Comparison of ENCODE assay signal across 18 cellular contexts in genomic region chr11:31417816-31418215, GRCh38. TPM values are rescaled to one million over a fixed set of nuclear protein-coding genes. Genes with fewer than 3 reads are reported as not detected.
DNase-seq lines count a peak whose midpoint lies in the region; ATAC-seq, FAIRE-seq and TF ChIP-seq lines count a peak whose summit lies in the region.
"Had no signal": no experiment of that assay in that cellular context is flagged by ENCODE, and none has a peak within 500 bp of the region (broad histone marks: within the 10 kb centered on the region; RNA-seq: fewer than 3 reads in every experiment).

No MANE protein-coding gene starts in this region.

- CTCF ChIA-PET in A549 (lab: Yijun Ruan, JAX) (interaction anchor here (0.6 to 1.0 kb wide), 2 partner anchors 22 to 592 kb away, joined by 3 read pairs; no protein-coding TSS in a partner anchor), IMR-90 (lab: Yijun Ruan, JAX) (no interaction called here)

- H3K23ac ChIP-seq in H9 (ENCODE audit: insufficient read length, low read depth, low read length) (no peak overlapping the region), IMR-90 (ENCODE audit: low read depth, low read length) (no peak overlapping the region)

- H2BK120ac ChIP-seq in H9 (ENCODE audit: low read depth, low read length, poor library complexity, severe bottlenecking) = no peak overlapping the region
- H2BK120ac ChIP-seq in IMR-90 (ENCODE audit: low read depth, low read length) = no peak overlapping the region

- H3K56ac ChIP-seq in H9 (ENCODE audit: insufficient read length, low read depth, low read length) (no peak overlapping the region), IMR-90 (ENCODE audit: extremely low read depth, insufficient read depth, low read length) (no peak overlapping the region)

- TF ChIP-seq CTCF in A549 (IDR thresholded peaks at IDR 0.05) (no peak), H9 (conservative IDR thresholded peaks at IDR 0.05) (no peak), IMR-90 (conservative IDR thresholded peaks at IDR 0.05; ENCODE audit: low read depth, low read length) (no peak), sigmoid colon (IDR thresholded peaks at IDR 0.05) (no peak)

- no peak overlapping the region for H3K9ac ChIP-seq in H9 (ENCODE audit: extremely low read depth, insufficient read length, low read length)
- H3K9ac ChIP-seq in IMR-90 (ENCODE audit: low read depth, low read length) = no peak overlapping the region
- H3K9ac ChIP-seq in iPS-20b (ENCODE audit: low read depth, low read length) = no peak overlapping the region

- 91% methylated on average over 2 of the region's 2 CpGs for WGBS in A549 (ENCODE audit: missing lambda C conversion rate)
- WGBS in H9 (ENCODE audit: extremely low coverage, insufficient read length, low lambda C conversion rate) = no CpG with 5 or more reads among the region's 2 CpGs
- no CpG with 5 or more reads among the region's 2 CpGs for whole genome bisulfite sequencing in IMR-90 (ENCODE audit: extremely low coverage in 2 of 2, insufficient read length in 1 of 2), 2 experiments
- 96 to 97% methylated on average over 2 of the region's 2 CpGs for WGBS in sigmoid colon, 2 donors

- H3K4me3 ChIP-seq in A549 = no peak overlapping the region
- H3K4me3 ChIP-seq in IMR-90 (ENCODE audit: insufficient read depth, low read depth, low read length) = no peak overlapping the region
- peak overlapping the region; percentile 15; the same call in 1 of the 2 replicates for H3K4me3 ChIP-seq in iPS-20b (ENCODE audit: low read length)
- H3K4me3 ChIP-seq in sigmoid colon = no peak overlapping the region

- H3K27me3 ChIP-seq in H9 (ENCODE audit: insufficient read depth, low read length) = no peaks in the 10 kb centered on the region
- no peaks in the 10 kb centered on the region for H3K27me3 ChIP-seq in IMR-90 (ENCODE audit: control insufficient read depth, insufficient read depth, low read length)
- no peaks in the 10 kb centered on the region for H3K27me3 ChIP-seq in iPS-20b (ENCODE audit: insufficient read depth, low read length)
- no peaks in the 10 kb centered on the region for H3K27me3 ChIP-seq in sigmoid colon

- in situ Hi-C loops in IMR-90 (cut with MboI; ENCODE audit: low sequenced_read_pairs) = no loop called here

- H3K9me3 ChIP-seq in A549 = no peaks in the 10 kb centered on the region
- no peaks in the 10 kb centered on the region for H3K9me3 ChIP-seq in H9 (ENCODE audit: control insufficient read depth, low read depth, low read length)
- no peaks in the 10 kb centered on the region for H3K9me3 ChIP-seq in IMR-90 (ENCODE audit: control insufficient read depth, insufficient read depth, low read length)
- H3K9me3 ChIP-seq in iPS-20b (ENCODE audit: insufficient read depth, low read depth, low read length) = no peaks in the 10 kb centered on the region
- no peaks in the 10 kb centered on the region for H3K9me3 ChIP-seq in sigmoid colon

- no peaks in the 10 kb centered on the region for H4K20me1 ChIP-seq in H9 (ENCODE audit: control insufficient read depth, insufficient read depth, insufficient read length)
- H4K20me1 ChIP-seq in IMR-90 (ENCODE audit: insufficient read depth, low read length) = peaks cover 3% of the 10 kb centered on the region; the same call in 1 of the 2 replicates

- H3K14ac ChIP-seq in H9 (ENCODE audit: insufficient read depth, low read length) (no peak overlapping the region), IMR-90 (replicated peaks; ENCODE audit: low read depth, low read length) (no peak overlapping the region)

- H3K9me3 Mint-ChIP-seq in H9 = no peaks in the 10 kb centered on the region
- H3K9me3 Mint-ChIP-seq: CD4-positive, alpha-beta memory T cell had no signal

- H3K27ac Mint-ChIP-seq in H9 = no peak overlapping the region
- H3K27ac Mint-ChIP-seq: CD4-positive, alpha-beta memory T cell had no signal

- no peak overlapping the region for H2AFZ ChIP-seq in H9 (ENCODE audit: low read length)
- H2AFZ ChIP-seq in IMR-90 (replicated peaks; ENCODE audit: low read length, poor library complexity) = no peak overlapping the region

- ATAC-seq in A549 (no peak), IMR-90 (ENCODE audit: low read depth) (no peak)

- DNase-seq in A549 (ENCODE audit: low read depth in 1 of 2, low spot score in 1 of 2) = no peak
- no peak for DNase-seq in H9
- DNase-seq in IMR-90 = no peak
- DNase-seq in HTR-8/SVneo (ENCODE audit: insufficient read length, low spot score) = no peak
- DNase-seq in sigmoid colon = no peak
- no peak for DNase-seq in GDM1 (lab: John Stamatoyannopoulos, UW)
- DNase-seq: 8988T; C1 segment of cervical spinal cord; Calu3; CD4-positive, alpha-beta memory T cell; DMS53; DMS79 treated with DMSO at 0.1 percent for 48 hours; GOT3; HCEC 1CT had no signal

- no TSS peak for BruUV-seq in IMR-90 (replicated peaks; lab: Mats Ljungman, UMichigan)

- no peak for TF ChIP-seq POLR2A in A549 (IDR thresholded peaks at IDR 0.05; ENCODE audit: low read length)
- no peak for TF ChIP-seq POLR2A in IMR-90 (IDR thresholded peaks at IDR 0.05; ENCODE audit: low read depth, low read length)
- no peak for TF ChIP-seq POLR2A in sigmoid colon (IDR thresholded peaks at IDR 0.05)

- no peaks in the 10 kb centered on the region for H3K79me2 ChIP-seq in H9 (ENCODE audit: insufficient read depth, low read length)

- H3K4me1 ChIP-seq in A549 (no peaks in the 10 kb centered on the region), H9 (ENCODE audit: insufficient read depth, low read length) (peaks cover 7% of the 10 kb centered on the region), IMR-90 (ENCODE audit: control insufficient read depth, insufficient read depth, low read length) (0 out of 2 replicates have a peak, but pooled peaks cover 3% of the 10 kb centered on the region), iPS-20b (ENCODE audit: insufficient read depth, low read length) (peaks cover 64% of the 10 kb centered on the region), sigmoid colon (no peaks in the 10 kb centered on the region)

- H3K4ac ChIP-seq in H9 (ENCODE audit: low read depth, low read length) (no peak overlapping the region), IMR-90 (ENCODE audit: low read depth, low read length) (no peak overlapping the region)

- TF ChIP-seq EP300 in A549 (IDR thresholded peaks at IDR 0.05) (no peak), sigmoid colon (IDR thresholded peaks at IDR 0.05) (no peak)

- H3K79me1 ChIP-seq in H9 (ENCODE audit: insufficient read depth, low read depth, low read length, poor library complexity, severe bottlenecking) (no peaks in the 10 kb centered on the region), IMR-90 (ENCODE audit: low read depth in 1 of 2, low read length in 2 of 2) (no peaks in the 10 kb centered on the region; a peak in 1 of 4 replicates)

- no peak overlapping the region for H2BK12ac ChIP-seq in H9 (ENCODE audit: insufficient read length, low read depth, low read length)

- intact Hi-C loops in IMR-90 (cut with micrococcal nuclease) (no loop called here), sigmoid colon (cut with DNase I) (no loop called here)

- FAIRE-seq in A549 (lab: Jason Lieb, UNC) (no peak), HTR-8/SVneo (lab: Jason Lieb, UNC) (no peak)
- FAIRE-seq: GM19239, H54 had no signal

- no peaks in the 10 kb centered on the region for H3K27me3 Mint-ChIP-seq in H9 (ENCODE audit: low read depth)
- H3K27me3 Mint-ChIP-seq: CD4-positive, alpha-beta memory T cell had no signal

- H4K5ac ChIP-seq in H9 (ENCODE audit: insufficient read length, low read depth, low read length) = no peak overlapping the region
- H4K5ac ChIP-seq in IMR-90 (ENCODE audit: low read depth, low read length) = no peak overlapping the region

- POLR2A ChIA-PET in A549 (lab: Yijun Ruan, JAX) = no interaction called here
- POLR2A ChIA-PET in IMR-90 (lab: Charles Lee; ENCODE audit: unreplicated experiment) = no interaction called here

- no peak overlapping the region for H3K27ac ChIP-seq in A549
- H3K27ac ChIP-seq in H9 (ENCODE audit: insufficient read length, low read depth, low read length) = no peak overlapping the region
- no peak overlapping the region for H3K27ac ChIP-seq in IMR-90 (ENCODE audit: insufficient read depth, low read length)
- no peak overlapping the region for H3K27ac ChIP-seq in iPS-20b (ENCODE audit: low read length)
- H3K27ac ChIP-seq in sigmoid colon = no peak overlapping the region

- dilution Hi-C loops in IMR-90 (cut with HindIII; ENCODE audit: low sequenced_read_pairs, unreplicated experiment) = no loop called here

- H3K4me2 ChIP-seq in A549 = no peak overlapping the region
- H3K4me2 ChIP-seq in H9 (ENCODE audit: insufficient read depth, insufficient read length, low read length) = no peak overlapping the region
- H3K4me2 ChIP-seq in IMR-90 (ENCODE audit: low read depth, low read length) = no peak overlapping the region

- no peak overlapping the region for H4K91ac ChIP-seq in H9 (ENCODE audit: insufficient read length, low read depth, low read length)
- no peak overlapping the region for H4K91ac ChIP-seq in IMR-90 (ENCODE audit: insufficient read depth, low read depth, low read length)

- no peak overlapping the region for H2AK5ac ChIP-seq in H9 (ENCODE audit: insufficient read length, low read length)
- no peak overlapping the region for H2AK5ac ChIP-seq in IMR-90 (ENCODE audit: low read depth, low read length)

- peaks cover 0 to 3% (median 0%) of the 10 kb centered on the region in 3 experiments; a peak in 1 of 7 replicates for H3K36me3 Mint-ChIP-seq in H9 (ENCODE audit: insufficient read depth in 1 of 3, low read depth in 3 of 3)

- peaks cover 10% of the 10 kb centered on the region; the same call in 1 of the 2 replicates for H3K9me1 ChIP-seq in IMR-90 (ENCODE audit: insufficient read depth, low read length)

- no peaks in the 10 kb centered on the region for H3K23me2 ChIP-seq in H9 (ENCODE audit: insufficient read length, low read depth, low read length, poor library complexity, severe bottlenecking)

- H3K18ac ChIP-seq in H9 (ENCODE audit: insufficient read length, low read depth, low read length) (no peak overlapping the region), IMR-90 (ENCODE audit: low read depth, low read length) (no peak overlapping the region)

- H3K4me1 Mint-ChIP-seq in H9 = peaks cover 68 to 77% of the 10 kb centered on the region in 2 experiments

- H3T11ph ChIP-seq in H9 (ENCODE audit: low read length) = no peak overlapping the region

- H2BK15ac ChIP-seq in H9 (ENCODE audit: low read depth, low read length) (no peak overlapping the region), IMR-90 (ENCODE audit: low read depth, low read length) (no peak overlapping the region)

- no peak for TF ChIP-seq RAD21 in A549 (conservative IDR thresholded peaks at IDR 0.05 in 1 of 2, IDR thresholded peaks at IDR 0.05 in 1 of 2)
- no peak for TF ChIP-seq RAD21 in IMR-90 (IDR thresholded peaks at IDR 0.05; ENCODE audit: low read length)

- H2BK20ac ChIP-seq in H9 (ENCODE audit: low read depth, low read length, poor library complexity, severe bottlenecking) (peak overlapping the region; percentile 26), IMR-90 (ENCODE audit: low read depth, low read length) (no peak overlapping the region)

- no peak overlapping the region for H2BK5ac ChIP-seq in H9 (ENCODE audit: insufficient read length, low read length)
- no peak overlapping the region for H2BK5ac ChIP-seq in IMR-90 (ENCODE audit: low read depth, low read length, poor library complexity, severe bottlenecking)

- H3K4me3 Mint-ChIP-seq in H9 = no peak overlapping the region
- H3K4me3 Mint-ChIP-seq: CD4-positive, alpha-beta memory T cell had no signal

- no peak overlapping the region for H2AK9ac ChIP-seq in IMR-90 (replicated peaks; ENCODE audit: low read depth, low read length, poor library complexity)

- H4K8ac ChIP-seq in H9 (replicated peaks; ENCODE audit: insufficient read length, low read depth, low read length) (no peak overlapping the region), IMR-90 (ENCODE audit: low read depth in 2 of 2, low read length in 2 of 2) (no peak overlapping the region)

- no peaks in the 10 kb centered on the region for H3K36me3 ChIP-seq in IMR-90 (ENCODE audit: control insufficient read depth, insufficient read depth, low read length)
- H3K36me3 ChIP-seq in iPS-20b (ENCODE audit: insufficient read depth, low read depth, low read length) = no peaks in the 10 kb centered on the region
- no peaks in the 10 kb centered on the region for H3K36me3 ChIP-seq in sigmoid colon

RNA-seq across cellular contexts. Expression of gene DNAJC24, which starts 48.2 kb away (rescaled TPM):
- 21.2 and 31.8 TPM in 2 replicates for polyA plus RNA-seq in A549 (2011; rRNA removed)
- 5.8 and 7.0 TPM in 2 replicates for polyA plus RNA-seq in A549 (2012; cell fraction: cytosol; rRNA removed)
- 5.0 and 7.2 TPM in 2 replicates for polyA plus RNA-seq in A549 (2012; cell fraction: nucleus; rRNA removed)
- 17.2 to 18.4 TPM (median 17.9 TPM) in 3 replicates for polyA plus RNA-seq in A549 (2017; fragmentation: RNase III; extraction: RNeasy Plus Mini Kit Qiagen cat#74134 plus additional on column Dnase treatment)
- polyA minus RNA-seq in A549 (2011; rRNA and poly(A)+ RNA removed) = 18.3 and 20.1 TPM in 2 replicates
- 15.7 and 16.7 TPM in 2 replicates for total RNA-seq in H9 (2021)
- 8.2 and 16.1 TPM in 2 replicates for total RNA-seq in IMR-90 (2012; rRNA removed)
- 8.1 and 8.9 TPM in 2 replicates for polyA plus RNA-seq in IMR-90 (2012; rRNA removed)
- 1.5 and 2.4 TPM in 2 replicates for polyA plus RNA-seq in IMR-90 (2012; cell fraction: cytosol; rRNA removed)
- 4.2 and 17.0 TPM in 2 replicates for polyA plus RNA-seq in IMR-90 (2012; cell fraction: nucleus; rRNA removed; ENCODE audit: low replicate concordance)
- total RNA-seq in sigmoid colon = 10 to 100 TPM; 15.8 to 24.6 (median 18.4) TPM
- polyA plus RNA-seq in sigmoid colon = 1 to 10 TPM; 4.4 to 6.3 (median 4.8) TPM

RNA-seq across cellular contexts. Expression of gene DCDC1, which starts 48.3 kb away (rescaled TPM):
- polyA plus RNA-seq in A549 (2011; rRNA removed) (9.5 and 10.0 TPM in 2 replicates), A549 (2017; fragmentation: RNase III; extraction: RNeasy Plus Mini Kit Qiagen cat#74134 plus additional on column Dnase treatment) (1.4 to 2.8 TPM (median 2.3 TPM) in 3 replicates), IMR-90 (2012; rRNA removed) (not detected in 2 replicates), sigmoid colon (under 1 TPM in 1 of 3 donors, not detected in 2; 0.06 TPM)
- 0.40 and 0.49 TPM in 2 replicates for polyA plus RNA-seq in A549 (2012; cell fraction: cytosol; rRNA removed)
- 0.40 and 0.82 TPM in 2 replicates for polyA plus RNA-seq in A549 (2012; cell fraction: nucleus; rRNA removed)
- polyA minus RNA-seq in A549 (2011; rRNA and poly(A)+ RNA removed) = 6.8 and 7.8 TPM in 2 replicates
- total RNA-seq in H9 (2021) (0.09 and 0.22 TPM in 2 replicates), IMR-90 (2012; rRNA removed) (under 0.01 TPM in 1 of 2 replicates, not detected in the other), sigmoid colon (1 to 10 TPM in 1 of 4 donors, under 1 TPM in 2, not detected in 1; 0.27 to 1.1 (median 0.33) TPM)
- polyA plus RNA-seq in IMR-90 (2012; cell fraction: cytosol; rRNA removed) = 0.03 TPM in 1 of 2 replicates, not detected in the other
- polyA plus RNA-seq in IMR-90 (2012; cell fraction: nucleus; rRNA removed; ENCODE audit: low replicate concordance) = not detected in 2 replicates
- polyA plus RNA-seq: BJ had no signal
